8 cellular contexts compared by ENCODE assay signal in the genomic region with DNA sequence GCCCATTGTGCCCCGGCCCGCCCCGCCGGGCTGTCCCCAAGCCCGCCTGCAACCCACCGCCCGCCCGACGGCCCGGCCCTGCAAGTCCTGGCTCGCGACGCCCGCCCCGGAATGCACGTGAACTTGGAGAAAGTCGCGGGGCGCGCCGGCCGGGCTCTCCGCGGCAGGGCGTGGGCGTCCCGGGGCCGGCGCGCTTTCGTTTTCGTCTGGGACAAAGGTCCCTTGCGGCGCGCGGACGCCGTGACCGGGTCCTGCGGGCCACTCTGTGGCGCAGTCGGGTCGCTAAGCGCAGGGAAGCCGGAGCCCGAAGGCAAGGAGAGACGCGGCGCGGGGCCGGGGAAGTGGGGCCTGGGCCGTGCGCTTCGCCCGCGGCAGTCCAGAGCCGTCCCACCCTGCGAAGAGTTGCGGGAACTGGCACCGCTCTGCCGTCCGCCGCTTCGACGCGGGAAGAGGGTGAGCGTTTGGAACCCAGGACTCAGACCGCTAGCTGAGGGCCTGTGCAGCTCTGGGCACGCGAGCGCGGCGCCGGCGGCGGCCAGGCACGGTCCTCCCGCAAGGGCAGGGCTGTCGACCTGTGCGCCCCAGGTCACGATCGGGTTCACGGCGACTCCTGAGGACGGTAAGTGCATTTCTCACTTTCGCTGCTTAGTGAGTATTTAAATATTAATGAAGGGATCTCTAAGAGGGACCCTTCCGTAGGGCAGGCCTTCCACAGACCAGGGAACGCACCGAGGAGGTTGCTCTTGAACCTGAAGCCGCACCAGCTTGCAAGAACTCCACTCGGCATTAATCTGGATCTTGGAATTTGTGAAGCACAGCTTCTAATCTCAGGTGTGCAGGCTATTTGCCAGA.
DNase-seq lines count a peak whose midpoint lies in the region; TF ChIP-seq lines count a peak whose summit lies in the region.

No MANE protein-coding gene starts in this region.

- DNase-seq in ELR (ENCODE audit: low read depth), result peak; percentile 76
- DNase-seq in HS-27A (ENCODE audit: low read depth), result peak; percentile 38
- peak; percentile 67 to 75 for DNase-seq in activated CD4-positive, alpha-beta T cell treated with anti-CD3 and anti-CD28 coated beads, Interleukin-2, amount 50 U/mL, for 48 hours
- DNase-seq in epithelial cell of prostate (ENCODE audit: low read depth, low spot score), result no peak
- DNase-seq in tibial artery, result peak; percentile 59 to 79
- DNase-seq in NCI-H1105 treated with DMSO at 0.1 percent for 48 hours (lab: John Stamatoyannopoulos, UW), result no peak
- no peak for DNase-seq in NCI-H1436 treated with DMSO at 0.1 percent for 48 hours (lab: John Stamatoyannopoulos, UW)

- TF ChIP-seq CTCF in tibial artery (IDR thresholded peaks at IDR 0.05), result no peak

- H3K9ac ChIP-seq in muscle layer of colon (ENCODE audit: low read length), result peak overlapping the region; percentile 98

- H3K36me3 ChIP-seq in muscle layer of colon (ENCODE audit: insufficient read depth, low read length), result peaks cover 15% of the 10 kb centered on the region
- H3K36me3 ChIP-seq in tibial artery, result peaks cover 0 to 18% (median 5%) of the 10 kb centered on the region in 3 donors

- H3K27ac ChIP-seq in epithelial cell of prostate, result peak overlapping the region; percentile 99
- H3K27ac ChIP-seq in muscle layer of colon (ENCODE audit: low read depth, low read length), result peak overlapping the region; percentile 94
- H3K27ac ChIP-seq in tibial artery, result peak overlapping the region; percentile 97 to 99

- H3K4me1 ChIP-seq in muscle layer of colon (ENCODE audit: insufficient read depth, low read length) (peaks cover 42% of the 10 kb centered on the region), tibial artery (peaks cover 0 to 55% (median 37%) of the 10 kb centered on the region in 4 donors)

- peak overlapping the region; percentile 86 to 98 for H3K4me3 ChIP-seq in muscle layer of colon (ENCODE audit: low read depth in 1 of 2, low read length in 2 of 2)
- H3K4me3 ChIP-seq in tibial artery, result peak overlapping the region; percentile 85 to 90

- H3K9me3 ChIP-seq in muscle layer of colon (ENCODE audit: low read length), result no peaks in the 10 kb centered on the region
- no peaks in the 10 kb centered on the region for H3K9me3 ChIP-seq in tibial artery

- H3K27me3 ChIP-seq in muscle layer of colon (ENCODE audit: control insufficient read depth in 1 of 2, insufficient read depth in 2 of 2, low read length in 2 of 2), result no peaks in the 10 kb centered on the region
- H3K27me3 ChIP-seq in tibial artery, result no peaks in the 10 kb centered on the region

- intact Hi-C loops in tibial artery (cut with DNase I; ENCODE audit: low total_unique reads), result no loop called here

Comparison
In these comparisons a context has a peak if more than half of its experiments do, and no peak if none do; other contexts are left out.
1. DNase-seq: peak in ELR (single experiment), HS-27A (single experiment), activated CD4-positive, alpha-beta T cell treated with anti-CD3 and anti-CD28 coated beads, Interleukin-2, amount 50 U/mL, for 48 hours (2 of 2) and tibial artery (2 of 2); none in epithelial cell of prostate (single experiment), NCI-H1105 treated with DMSO at 0.1 percent for 48 hours (single experiment) and NCI-H1436 treated with DMSO at 0.1 percent for 48 hours (single experiment).
2. Peak in every context shown above with its lines, with median percentiles within 50 percentile points of each other: H3K27ac ChIP-seq.